ENCODE assay signal across 1 cellular context in the genomic region with DNA sequence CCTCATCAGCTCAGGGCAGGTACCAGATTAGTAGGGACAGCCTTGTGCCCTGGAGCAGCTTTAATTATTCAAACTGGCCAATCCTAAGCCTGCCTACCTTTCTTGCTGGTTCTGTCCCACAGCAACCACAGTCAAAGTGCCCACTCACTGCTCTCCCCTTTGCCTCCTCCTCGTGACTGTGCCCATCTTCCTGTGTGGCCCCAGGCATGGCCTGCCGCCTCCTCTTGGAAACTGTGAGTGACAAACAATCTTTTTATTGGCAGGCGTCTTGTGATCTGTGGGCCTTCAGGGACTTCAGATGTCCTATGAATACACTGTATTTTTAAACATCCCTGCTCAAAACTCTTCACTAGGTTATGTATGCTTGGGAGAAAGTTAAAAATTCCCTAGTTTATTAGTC.
TF ChIP-seq lines count a peak whose summit lies in the region.

No MANE protein-coding gene starts in this region.

TF ChIP-seq in GM23338, 12 proteins besides CTCF, POLR2A, EP300 and RAD21 (continued from another document):
- TF ChIP-seq, protein P1, sequence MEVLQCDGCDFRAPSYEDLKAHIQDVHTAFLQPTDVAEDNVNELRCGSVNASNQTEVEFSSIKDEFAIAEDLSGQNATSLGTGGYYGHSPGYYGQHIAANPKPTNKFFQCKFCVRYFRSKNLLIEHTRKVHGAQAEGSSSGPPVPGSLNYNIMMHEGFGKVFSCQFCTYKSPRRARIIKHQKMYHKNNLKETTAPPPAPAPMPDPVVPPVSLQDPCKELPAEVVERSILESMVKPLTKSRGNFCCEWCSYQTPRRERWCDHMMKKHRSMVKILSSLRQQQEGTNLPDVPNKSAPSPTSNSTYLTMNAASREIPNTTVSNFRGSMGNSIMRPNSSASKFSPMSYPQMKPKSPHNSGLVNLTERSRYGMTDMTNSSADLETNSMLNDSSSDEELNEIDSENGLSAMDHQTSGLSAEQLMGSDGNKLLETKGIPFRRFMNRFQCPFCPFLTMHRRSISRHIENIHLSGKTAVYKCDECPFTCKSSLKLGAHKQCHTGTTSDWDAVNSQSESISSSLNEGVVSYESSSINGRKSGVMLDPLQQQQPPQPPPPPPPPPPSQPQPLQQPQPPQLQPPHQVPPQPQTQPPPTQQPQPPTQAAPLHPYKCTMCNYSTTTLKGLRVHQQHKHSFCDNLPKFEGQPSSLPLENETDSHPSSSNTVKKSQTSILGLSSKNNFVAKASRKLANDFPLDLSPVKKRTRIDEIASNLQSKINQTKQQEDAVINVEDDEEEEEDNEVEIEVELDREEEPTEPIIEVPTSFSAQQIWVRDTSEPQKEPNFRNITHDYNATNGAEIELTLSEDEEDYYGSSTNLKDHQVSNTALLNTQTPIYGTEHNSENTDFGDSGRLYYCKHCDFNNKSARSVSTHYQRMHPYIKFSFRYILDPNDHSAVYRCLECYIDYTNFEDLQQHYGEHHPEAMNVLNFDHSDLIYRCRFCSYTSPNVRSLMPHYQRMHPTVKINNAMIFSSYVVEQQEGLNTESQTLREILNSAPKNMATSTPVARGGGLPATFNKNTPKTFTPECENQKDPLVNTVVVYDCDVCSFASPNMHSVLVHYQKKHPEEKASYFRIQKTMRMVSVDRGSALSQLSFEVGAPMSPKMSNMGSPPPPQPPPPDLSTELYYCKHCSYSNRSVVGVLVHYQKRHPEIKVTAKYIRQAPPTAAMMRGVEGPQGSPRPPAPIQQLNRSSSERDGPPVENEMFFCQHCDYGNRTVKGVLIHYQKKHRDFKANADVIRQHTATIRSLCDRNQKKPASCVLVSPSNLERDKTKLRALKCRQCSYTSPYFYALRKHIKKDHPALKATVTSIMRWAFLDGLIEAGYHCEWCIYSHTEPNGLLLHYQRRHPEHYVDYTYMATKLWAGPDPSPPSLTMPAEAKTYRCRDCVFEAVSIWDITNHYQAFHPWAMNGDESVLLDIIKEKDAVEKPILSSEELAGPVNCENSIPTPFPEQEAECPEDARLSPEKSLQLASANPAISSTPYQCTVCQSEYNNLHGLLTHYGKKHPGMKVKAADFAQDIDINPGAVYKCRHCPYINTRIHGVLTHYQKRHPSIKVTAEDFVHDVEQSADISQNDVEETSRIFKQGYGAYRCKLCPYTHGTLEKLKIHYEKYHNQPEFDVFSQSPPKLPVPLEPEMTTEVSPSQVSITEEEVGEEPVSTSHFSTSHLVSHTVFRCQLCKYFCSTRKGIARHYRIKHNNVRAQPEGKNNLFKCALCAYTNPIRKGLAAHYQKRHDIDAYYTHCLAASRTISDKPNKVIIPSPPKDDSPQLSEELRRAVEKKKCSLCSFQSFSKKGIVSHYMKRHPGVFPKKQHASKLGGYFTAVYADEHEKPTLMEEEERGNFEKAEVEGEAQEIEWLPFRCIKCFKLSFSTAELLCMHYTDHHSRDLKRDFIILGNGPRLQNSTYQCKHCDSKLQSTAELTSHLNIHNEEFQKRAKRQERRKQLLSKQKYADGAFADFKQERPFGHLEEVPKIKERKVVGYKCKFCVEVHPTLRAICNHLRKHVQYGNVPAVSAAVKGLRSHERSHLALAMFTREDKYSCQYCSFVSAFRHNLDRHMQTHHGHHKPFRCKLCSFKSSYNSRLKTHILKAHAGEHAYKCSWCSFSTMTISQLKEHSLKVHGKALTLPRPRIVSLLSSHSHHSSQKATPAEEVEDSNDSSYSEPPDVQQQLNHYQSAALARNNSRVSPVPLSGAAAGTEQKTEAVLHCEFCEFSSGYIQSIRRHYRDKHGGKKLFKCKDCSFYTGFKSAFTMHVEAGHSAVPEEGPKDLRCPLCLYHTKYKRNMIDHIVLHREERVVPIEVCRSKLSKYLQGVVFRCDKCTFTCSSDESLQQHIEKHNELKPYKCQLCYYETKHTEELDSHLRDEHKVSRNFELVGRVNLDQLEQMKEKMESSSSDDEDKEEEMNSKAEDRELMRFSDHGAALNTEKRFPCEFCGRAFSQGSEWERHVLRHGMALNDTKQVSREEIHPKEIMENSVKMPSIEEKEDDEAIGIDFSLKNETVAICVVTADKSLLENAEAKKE (CRISPR knock-in tag; IDR thresholded peaks at IDR 0.05), result no peak
- TF ChIP-seq, protein P2, sequence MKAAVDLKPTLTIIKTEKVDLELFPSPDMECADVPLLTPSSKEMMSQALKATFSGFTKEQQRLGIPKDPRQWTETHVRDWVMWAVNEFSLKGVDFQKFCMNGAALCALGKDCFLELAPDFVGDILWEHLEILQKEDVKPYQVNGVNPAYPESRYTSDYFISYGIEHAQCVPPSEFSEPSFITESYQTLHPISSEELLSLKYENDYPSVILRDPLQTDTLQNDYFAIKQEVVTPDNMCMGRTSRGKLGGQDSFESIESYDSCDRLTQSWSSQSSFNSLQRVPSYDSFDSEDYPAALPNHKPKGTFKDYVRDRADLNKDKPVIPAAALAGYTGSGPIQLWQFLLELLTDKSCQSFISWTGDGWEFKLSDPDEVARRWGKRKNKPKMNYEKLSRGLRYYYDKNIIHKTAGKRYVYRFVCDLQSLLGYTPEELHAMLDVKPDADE (IDR thresholded peaks at IDR 0.05), result no peak
- TF ChIP-seq CREB1 (CRISPR knock-in tag; IDR thresholded peaks at IDR 0.05; ENCODE audit: low read depth) (no peak), EZH2 (IDR thresholded peaks at IDR 0.05; ENCODE audit: low read depth, unreplicated experiment) (no peak), EZH2phosphoT487 (IDR thresholded peaks at IDR 0.05; ENCODE audit: unreplicated experiment) (no peak), ZNF331 (CRISPR knock-in tag; IDR thresholded peaks at IDR 0.05; ENCODE audit: low read depth) (no peak), NANOG (IDR thresholded peaks at IDR 0.05; ENCODE audit: borderline replicate concordance) (no peak), ZNF114 (CRISPR knock-in tag; IDR thresholded peaks at IDR 0.05) (no peak), STAT1 (IDR thresholded peaks at IDR 0.05; ENCODE audit: unreplicated experiment) (no peak), JUNB (IDR thresholded peaks at IDR 0.05; ENCODE audit: unreplicated experiment) (no peak)
